Comparison of ENCODE assay signal across 10 cellular contexts in genomic region chr1:55800503-55800902, GRCh38.
"Had no signal": no experiment of that assay in that cellular context is flagged by ENCODE, and none has a peak within 500 bp of the region (broad histone marks: within the 10 kb centered on the region; RNA-seq: fewer than 3 reads in every experiment).

No MANE protein-coding gene starts in this region.

- ATAC-seq: GM23338, HCT116 had no signal

- H2AFZ ChIP-seq: GM23248, GM23338 had no signal

- DNase-seq: GM23248, GOT3, H7, H9, HCEC 1CT, HFFc6 had no signal

- H3K4me1 ChIP-seq: HAP-1 had no signal

- H3K4me3 ChIP-seq: GM23248, GM23338, HAP-1 had no signal

- H3K9ac ChIP-seq: GM23248 had no signal

- H3K27ac ChIP-seq: GM23248 had no signal

- H3K36me3 ChIP-seq: HAP-1 had no signal

- H3K9me3 ChIP-seq: HAP-1 had no signal

- H3K4me2 ChIP-seq: GM23338 had no signal

- FAIRE-seq: H1 had no signal
